8 cellular contexts compared by ENCODE assay signal in the genomic region with DNA sequence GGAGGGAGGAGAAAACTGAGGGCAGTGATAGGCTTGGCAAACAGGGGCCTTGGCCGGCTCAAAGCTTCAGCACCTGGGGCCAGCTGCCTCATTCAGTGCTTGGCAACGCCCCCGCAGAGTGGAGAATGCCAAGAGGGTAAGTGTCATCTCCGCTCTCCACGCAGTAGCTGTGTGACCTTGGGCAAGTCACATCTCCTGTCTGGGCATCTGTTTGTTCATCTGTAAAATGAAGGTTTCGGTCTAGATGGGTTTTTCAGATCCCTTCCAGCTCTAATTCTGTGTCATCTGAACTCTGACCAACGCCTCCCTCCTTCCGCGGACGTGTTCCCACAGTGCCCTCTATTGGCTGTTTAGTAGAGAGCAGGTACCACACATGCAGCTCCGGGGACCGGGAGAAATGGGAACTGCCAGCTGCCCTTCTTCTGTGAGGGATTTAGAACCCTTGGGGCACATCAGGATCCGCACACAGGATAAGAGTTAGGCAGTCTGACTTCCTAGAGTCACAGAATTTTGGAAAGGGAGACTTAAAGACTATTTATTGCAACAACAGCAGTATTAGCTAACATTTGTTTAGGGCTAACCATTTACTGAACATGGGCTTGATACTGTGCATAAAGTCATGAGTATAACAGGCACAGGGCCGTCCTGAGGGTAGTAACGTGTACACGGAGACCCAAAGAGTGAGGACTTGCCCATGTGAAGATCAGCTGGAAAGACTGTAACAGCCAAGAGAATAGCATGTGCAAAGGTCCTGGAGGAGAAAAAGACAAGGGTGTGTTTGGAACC.
DNase-seq lines count a peak whose midpoint lies in the region; ATAC-seq and TF ChIP-seq lines count a peak whose summit lies in the region.

No MANE protein-coding gene starts in this region.

- H3K27ac ChIP-seq in brain microvascular endothelial cell: no peak overlapping the region

- peaks cover 11% of the 10 kb centered on the region for H3K27me3 Mint-ChIP-seq in stimulated activated memory B cell treated with anti-CD40 and anti-IgM and Interleukin-4, amounts not matched to agents 10 μg/mL and 1 μg/mL and 100 μg/mL, for 72 hours

- H3K27me3 ChIP-seq in brain microvascular endothelial cell (replicated peaks): no peaks in the 10 kb centered on the region

- H3K36me3 ChIP-seq in brain microvascular endothelial cell (replicated peaks): no peaks in the 10 kb centered on the region

- H3K4me3 Mint-ChIP-seq in stimulated activated memory B cell treated with anti-CD40 and anti-IgM and Interleukin-4, amounts not matched to agents 10 μg/mL and 1 μg/mL and 100 μg/mL, for 72 hours: no peak overlapping the region

- TF ChIP-seq CTCF in LNCaP clone FGC (IDR thresholded peaks at IDR 0.05; ENCODE audit: control insufficient read depth, extremely low read depth, insufficient read depth): peak; percentile 94
- peak; percentile 74 for TF ChIP-seq CTCF in brain microvascular endothelial cell (IDR thresholded peaks at IDR 0.05; ENCODE audit: low read depth, low read length, missing control alignments)

- peaks cover 7% of the 10 kb centered on the region for H3K9me3 Mint-ChIP-seq in stimulated activated memory B cell treated with anti-CD40 and anti-IgM and Interleukin-4, amounts not matched to agents 10 μg/mL and 1 μg/mL and 100 μg/mL, for 72 hours

- ATAC-seq in GM18907 (IDR thresholded peaks at IDR 0.05; ENCODE audit: unreplicated experiment): peak; percentile 51
- ATAC-seq in stimulated activated memory B cell treated with anti-CD40 and anti-IgM and Interleukin-4, amounts not matched to agents 10 μg/mL and 1 μg/mL and 100 μg/mL, for 72 hours: peak; percentile 64
- ATAC-seq in GM19463 (IDR thresholded peaks at IDR 0.05; ENCODE audit: unreplicated experiment): no peak

- no peak overlapping the region for H3K27ac Mint-ChIP-seq in stimulated activated memory B cell treated with anti-CD40 and anti-IgM and Interleukin-4, amounts not matched to agents 10 μg/mL and 1 μg/mL and 100 μg/mL, for 72 hours

- in situ Hi-C loops in brain microvascular endothelial cell (cut with HindIII; ENCODE audit: low pct_ligation_motif_present, low sequenced_read_pairs): no loop called here

- no peaks in the 10 kb centered on the region for H3K36me3 Mint-ChIP-seq in stimulated activated memory B cell treated with anti-CD40 and anti-IgM and Interleukin-4, amounts not matched to agents 10 μg/mL and 1 μg/mL and 100 μg/mL, for 72 hours

- H3K4me3 ChIP-seq in LNCaP clone FGC (ENCODE audit: low read depth, low read length): no peak overlapping the region
- no peak overlapping the region for H3K4me3 ChIP-seq in brain microvascular endothelial cell (ENCODE audit: low read depth, low read length)

- peak; percentile 58 for DNase-seq in CD1c-positive myeloid dendritic cell (ENCODE audit: extremely low spot score)
- peak; percentile 22 for DNase-seq in LNCaP clone FGC (ENCODE audit: low read depth)
- DNase-seq in RPMI8226: peak; percentile 68
- DNase-seq in brain microvascular endothelial cell: peak; percentile 34
- peak; percentile 25 for DNase-seq in kidney glomerular epithelial cell (lab: John Stamatoyannopoulos, UW)

- no peaks in the 10 kb centered on the region for H3K4me1 Mint-ChIP-seq in stimulated activated memory B cell treated with anti-CD40 and anti-IgM and Interleukin-4, amounts not matched to agents 10 μg/mL and 1 μg/mL and 100 μg/mL, for 72 hours
